26 cellular contexts compared by ENCODE assay signal in the genomic region with DNA sequence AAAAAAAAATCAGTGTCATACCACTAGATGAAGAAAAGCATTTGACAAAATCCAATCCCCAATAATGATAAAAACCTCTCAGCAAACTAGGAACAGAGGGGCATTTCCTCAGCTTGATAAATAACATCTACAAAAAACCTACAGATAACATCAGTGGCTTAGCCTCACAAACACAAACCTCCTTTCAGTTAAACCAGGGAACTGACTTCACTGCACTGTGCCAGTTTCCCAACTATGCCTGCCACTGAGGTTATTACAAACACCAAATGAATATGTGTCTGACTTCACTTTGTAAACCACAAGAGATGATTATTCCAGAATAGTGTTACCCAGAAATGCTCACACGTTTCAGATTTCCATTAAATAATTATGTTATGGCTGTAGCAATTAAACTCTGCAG. TPM values are rescaled to one million over a fixed set of nuclear protein-coding genes. Genes with fewer than 3 reads are reported as not detected.
A peak's percentile ranks its signal among the peaks of the same experiment; 100 is the strongest.
DNase-seq lines count a peak whose midpoint lies in the region; FAIRE-seq and TF ChIP-seq lines count a peak whose summit lies in the region.
"Had no signal": no experiment of that assay in that cellular context is flagged by ENCODE, and none has a peak within 500 bp of the region (broad histone marks: within the 10 kb centered on the region; RNA-seq: fewer than 3 reads in every experiment).

No MANE protein-coding gene starts in this region.

- H3K9me3 Mint-ChIP-seq in astrocyte (ENCODE audit: unreplicated experiment) = peaks cover 5% of the 10 kb centered on the region
- H3K9me3 Mint-ChIP-seq in activated naive CD8-positive, alpha-beta T cell treated with anti-CD3 and anti-CD28 coated beads for 36 hours = peaks cover 17% of the 10 kb centered on the region

- no peak overlapping the region for H3K27ac Mint-ChIP-seq in astrocyte (ENCODE audit: unreplicated experiment)
- H3K27ac Mint-ChIP-seq in activated naive CD8-positive, alpha-beta T cell treated with anti-CD3 and anti-CD28 coated beads for 36 hours = no peak overlapping the region
- H3K27ac Mint-ChIP-seq: CD14-positive monocyte; CD4-positive, alpha-beta memory T cell; CD4-positive, CD25-positive, alpha-beta regulatory T cell; CD8-positive, alpha-beta memory T cell had no signal

- H3K36me3 ChIP-seq in astrocyte (ENCODE audit: insufficient read depth, low read length) = no peaks in the 10 kb centered on the region
- H3K36me3 ChIP-seq: BE2C had no signal

- H3K27me3 Mint-ChIP-seq in astrocyte (ENCODE audit: low read depth, unreplicated experiment) = no peaks in the 10 kb centered on the region
- no peaks in the 10 kb centered on the region for H3K27me3 Mint-ChIP-seq in activated naive CD8-positive, alpha-beta T cell treated with anti-CD3 and anti-CD28 coated beads for 36 hours
- H3K27me3 Mint-ChIP-seq: CD4-positive, alpha-beta memory T cell; CD4-positive, CD25-positive, alpha-beta regulatory T cell; CD8-positive, alpha-beta memory T cell had no signal

- H3K79me2 ChIP-seq in astrocyte (ENCODE audit: insufficient read depth, low read length) = no peaks in the 10 kb centered on the region

- intact Hi-C loops in cardiac septum (cut with DNase I) = no loop called here

- H3K4me1 ChIP-seq in astrocyte (ENCODE audit: insufficient read depth, low read length) = no peaks in the 10 kb centered on the region
- H3K4me1 ChIP-seq: BE2C, BLaER1 had no signal

- no peak overlapping the region for H2AFZ ChIP-seq in astrocyte (ENCODE audit: low read depth, low read length)

- H3K27ac ChIP-seq in astrocyte (ENCODE audit: low read depth, low read length) = no peak overlapping the region
- H3K27ac ChIP-seq: BLaER1 had no signal

- H3K36me3 Mint-ChIP-seq in astrocyte (ENCODE audit: low read depth, unreplicated experiment) = peaks cover 1% of the 10 kb centered on the region
- peaks cover 50% of the 10 kb centered on the region for H3K36me3 Mint-ChIP-seq in activated naive CD8-positive, alpha-beta T cell treated with anti-CD3 and anti-CD28 coated beads for 36 hours

- H3K4me2 ChIP-seq in astrocyte (ENCODE audit: low read length) = no peak overlapping the region
- H3K4me2 ChIP-seq: BLaER1 had no signal

- H3K9ac ChIP-seq in astrocyte (ENCODE audit: low read length) = no peak overlapping the region
- H3K9ac ChIP-seq: BLaER1 had no signal

- no peak overlapping the region for H3K4me3 ChIP-seq in Jurkat, Clone E6-1 (ENCODE audit: low read length)
- H3K4me3 ChIP-seq in astrocyte (ENCODE audit: insufficient read depth, low read depth, low read length) = no peak overlapping the region
- H3K4me3 ChIP-seq: BLaER1 had no signal

- no peaks in the 10 kb centered on the region for H3K9me3 ChIP-seq in astrocyte (ENCODE audit: insufficient read depth, low read depth, low read length)
- H3K9me3 ChIP-seq: BE2C had no signal

- no peak for TF ChIP-seq CTCF in astrocyte (IDR thresholded peaks at IDR 0.05; ENCODE audit: insufficient read depth, low read depth, low read length)

- H4K20me1 ChIP-seq in astrocyte (ENCODE audit: insufficient read depth, low read length) = no peaks in the 10 kb centered on the region
- H4K20me1 ChIP-seq: BLaER1 had no signal

- no peaks in the 10 kb centered on the region for H3K4me1 Mint-ChIP-seq in astrocyte (ENCODE audit: low read depth, unreplicated experiment)
- H3K4me1 Mint-ChIP-seq in activated naive CD8-positive, alpha-beta T cell treated with anti-CD3 and anti-CD28 coated beads for 36 hours = no peaks in the 10 kb centered on the region
- H3K4me1 Mint-ChIP-seq: CD14-positive monocyte; CD4-positive, CD25-positive, alpha-beta regulatory T cell; CD8-positive, alpha-beta memory T cell had no signal

- H3K27me3 ChIP-seq in astrocyte (ENCODE audit: insufficient read depth, low read length) = no peaks in the 10 kb centered on the region
- H3K27me3 ChIP-seq: BE2C, BLaER1 had no signal

- H3K4me3 Mint-ChIP-seq in astrocyte (ENCODE audit: unreplicated experiment) = no peak overlapping the region
- H3K4me3 Mint-ChIP-seq in activated naive CD8-positive, alpha-beta T cell treated with anti-CD3 and anti-CD28 coated beads for 36 hours = no peak overlapping the region
- H3K4me3 Mint-ChIP-seq: CD14-positive monocyte; CD4-positive, alpha-beta memory T cell; CD4-positive, CD25-positive, alpha-beta regulatory T cell; CD8-positive, alpha-beta memory T cell had no signal

- FAIRE-seq in astrocyte (lab: Jason Lieb, UNC) = peak; percentile 64
- FAIRE-seq: A204.1, G401.6, GM12891, GM19239 had no signal

- DNase-seq in Jurkat, Clone E6-1 (ENCODE audit: low read depth, low spot score) = peak; percentile 74
- DNase-seq in astrocyte (ENCODE audit: low read depth) = no peak
- no peak for DNase-seq in cardiac septum (ENCODE audit: low spot score)
- DNase-seq in activated naive CD8-positive, alpha-beta T cell treated with anti-CD3 and anti-CD28 coated beads for 36 hours = no peak
- DNase-seq in activated naive CD4-positive, alpha-beta T cell treated with anti-CD3 and anti-CD28 coated beads, Interleukin-2, amount 50 U/mL, for 16 hours = no peak
- DNase-seq: 8988T; ACHN; BE2C; C1 segment of cervical spinal cord; CD4-positive, alpha-beta memory T cell; CD4-positive, CD25-positive, alpha-beta regulatory T cell; CD8-positive, alpha-beta memory T cell; COR-L47; DMS 273 treated with DMSO at 0.1 percent for 48 hours; DMS153; DMS53; DMS79; GF-D8 had no signal

RNA-seq across cellular contexts. Expression of a gene that starts 15.3 kb away (rescaled TPM):
- 1.4 TPM for polyA plus RNA-seq in Jurkat, Clone E6-1 (2012; ENCODE audit: insufficient read depth, insufficient read length)
- 0.89 and 1.6 TPM in 2 replicates for total RNA-seq in astrocyte
- total RNA-seq in cardiac septum = 0.73 TPM
- total RNA-seq in activated naive CD8-positive, alpha-beta T cell treated with anti-CD3 and anti-CD28 coated beads for 36 hours = 1 to 10 TPM; 5.0 to 6.1 TPM
- total RNA-seq: A673 had no signal
- polyA plus RNA-seq: AG04450 had no signal
